Comparison of ENCODE assay signal across 31 cellular contexts in the genomic region with DNA sequence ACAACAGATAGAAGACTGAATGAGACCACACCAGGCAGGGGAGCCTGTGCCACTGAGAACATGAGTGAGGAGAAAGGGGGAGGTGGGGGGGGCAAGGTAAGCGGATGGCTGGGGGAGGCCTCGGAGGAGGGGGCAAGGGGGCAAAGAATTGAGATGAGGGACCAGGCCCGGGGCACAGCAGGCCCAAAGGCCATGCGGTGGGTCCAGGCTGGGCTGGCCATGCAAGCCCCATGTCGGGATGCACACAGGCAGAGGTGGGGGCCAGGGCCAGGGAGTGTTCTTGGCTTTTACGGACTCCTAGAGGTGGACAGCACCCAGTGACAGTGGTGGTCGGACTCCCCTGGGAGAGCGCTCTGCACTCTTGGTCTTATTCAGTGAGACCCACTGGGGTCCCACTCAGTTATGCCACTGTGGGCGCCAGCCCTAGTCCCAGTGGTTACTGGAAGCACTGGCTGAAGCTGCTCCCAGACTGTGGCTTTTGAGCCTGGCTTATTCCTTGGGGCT. TPM values are rescaled to one million over a fixed set of nuclear protein-coding genes. Genes with fewer than 3 reads are reported as not detected.
"Had no signal": no experiment of that assay in that cellular context is flagged by ENCODE, and none has a peak within 500 bp of the region (broad histone marks: within the 10 kb centered on the region; RNA-seq: fewer than 3 reads in every experiment).

No MANE protein-coding gene starts in this region.

- H3K4me3 Mint-ChIP-seq: dendritic cell treated with granulocyte-macrophage colony-stimulating factor and Interleukin-4, amounts not matched to agents 40 ng/mL and 50 ng/mL, for 4 days; effector memory CD8-positive, alpha-beta T cell; endodermal cell; memory B cell; mesothelial cell of epicardium had no signal

- H3K9me3 Mint-ChIP-seq: dendritic cell treated with granulocyte-macrophage colony-stimulating factor and Interleukin-4, amounts not matched to agents 40 ng/mL and 50 ng/mL, for 4 days; effector memory CD8-positive, alpha-beta T cell; memory B cell; mesothelial cell of epicardium; naive B cell had no signal

- ATAC-seq: effector memory CD8-positive, alpha-beta T cell; esophagus mucosa; gastrocnemius medialis; heart right ventricle; left lung; left ventricle myocardium superior; mucosa of descending colon had no signal

- FAIRE-seq: colon, endometrium, islet of Langerhans, keratinocyte had no signal

- H3K4me3 ChIP-seq: esophagus squamous epithelium, gastrocnemius medialis, heart right ventricle, left lung, lung, mucosa of descending colon had no signal

- DNase-seq: cortex of kidney; effector CD8-positive, alpha-beta T cell; effector memory CD8-positive, alpha-beta T cell; endodermal cell; erythroblast; esophagus squamous epithelium; foreskin fibroblast; foreskin melanocyte; gastrocnemius medialis; glutamatergic neuron; head of caudate nucleus; heart right ventricle; hippocampal formation; kidney glomerular epithelial cell; left ventricle myocardium superior; mammary epithelial cell; mesendoderm; mucosa of descending colon; naive B cell had no signal

- H3K36me3 Mint-ChIP-seq: memory B cell, mesothelial cell of epicardium, naive B cell had no signal

- H3K27ac ChIP-seq: epithelial cell of prostate, esophagus squamous epithelium, gastrocnemius medialis, heart right ventricle, left lung had no signal

- H3K9me3 ChIP-seq: esophagus squamous epithelium, gastrocnemius medialis, heart right ventricle, left lung, mucosa of descending colon had no signal

- H3K27ac Mint-ChIP-seq: dendritic cell treated with granulocyte-macrophage colony-stimulating factor and Interleukin-4, amounts not matched to agents 40 ng/mL and 50 ng/mL, for 4 days; effector memory CD8-positive, alpha-beta T cell; endodermal cell; memory B cell; mesothelial cell of epicardium had no signal

- H3K36me3 ChIP-seq: esophagus squamous epithelium, gastrocnemius medialis, heart right ventricle, left lung had no signal

RNA-seq across cellular contexts. Expression of a gene that starts 6.8 kb away (rescaled TPM):
- polyA plus RNA-seq: keratinocyte had no signal

RNA-seq across cellular contexts. Expression of a gene that starts 49.5 kb away (rescaled TPM):
- total RNA-seq: endodermal cell, mammary epithelial cell, myocyte had no signal
- polyA plus RNA-seq: keratinocyte, mammary epithelial cell had no signal
